In genomic region chr16:50310308-50311133, GRCh38 we compare ENCODE assay signal across 13 cellular contexts. TPM values are rescaled to one million over a fixed set of nuclear protein-coding genes. Genes with fewer than 3 reads are reported as not detected.
DNase-seq lines count a peak whose midpoint lies in the region; ATAC-seq, FAIRE-seq and TF ChIP-seq lines count a peak whose summit lies in the region.
"Had no signal": no experiment of that assay in that cellular context is flagged by ENCODE, and none has a peak within 500 bp of the region (broad histone marks: within the 10 kb centered on the region; RNA-seq: fewer than 3 reads in every experiment).

No MANE protein-coding gene starts in this region.

- no peak overlapping the region for H3K9ac ChIP-seq in GM12878 (ENCODE audit: control insufficient read depth, insufficient read depth, low read length)

- H3K9me3 Mint-ChIP-seq in CD4-positive, alpha-beta T cell = no peaks in the 10 kb centered on the region
- no peaks in the 10 kb centered on the region for H3K9me3 Mint-ChIP-seq in naive thymus-derived CD8-positive, alpha-beta T cell

- CTCF ChIA-PET in CD4-positive, alpha-beta T cell (lab: Charles Lee) = no interaction called here
- CTCF ChIA-PET in GM12878 (lab: Yijun Ruan, JAX) = interaction anchor here (0.6 to 1.0 kb wide), 2 partner anchors 16 to 44 kb away, joined by 3 to 5 read pairs; no protein-coding TSS in a partner anchor

- H4K20me1 ChIP-seq in GM12878 (ENCODE audit: control insufficient read depth, insufficient read depth) = no peaks in the 10 kb centered on the region

- peak; percentile 51; the same call in 1 of the 2 replicates for TF ChIP-seq POLR2A in GM12878 (IDR thresholded peaks at IDR 0.05; ENCODE audit: low read depth, low read length)

- no peak overlapping the region for H3K4me3 Mint-ChIP-seq in CD4-positive, alpha-beta T cell
- no peak overlapping the region for H3K4me3 Mint-ChIP-seq in naive thymus-derived CD8-positive, alpha-beta T cell

- no peaks in the 10 kb centered on the region for H3K27me3 ChIP-seq in CD4-positive, alpha-beta T cell (ENCODE audit: control insufficient read depth, insufficient read depth, low read length)
- no peaks in the 10 kb centered on the region for H3K27me3 ChIP-seq in GM12878 (replicated peaks in 1 of 2; ENCODE audit: control insufficient read depth in 2 of 2, insufficient read depth in 2 of 2, low read length in 1 of 2)
- H3K27me3 ChIP-seq: breast epithelium, pancreas, testis had no signal

- no peaks in the 10 kb centered on the region for H3K27me3 Mint-ChIP-seq in CD4-positive, alpha-beta T cell
- no peaks in the 10 kb centered on the region for H3K27me3 Mint-ChIP-seq in naive thymus-derived CD8-positive, alpha-beta T cell

- SMC1A ChIA-PET in GM12878 (lab: Charles Lee; ENCODE audit: uncharacterized antibody, unreplicated experiment) = interaction anchor here (0.7 kb wide), 1 partner anchor 18 kb away, joined by 3 read pairs; no protein-coding TSS in a partner anchor

- no peak for TF ChIP-seq CTCF in CD4-positive, alpha-beta T cell (IDR thresholded peaks at IDR 0.05)
- no peak for TF ChIP-seq CTCF in GM13976 (IDR thresholded peaks at IDR 0.05; ENCODE audit: borderline replicate concordance, control extremely low read depth, extremely low read depth, insufficient read depth, missing control alignments)
- TF ChIP-seq CTCF in GM12878 (IDR thresholded peaks at IDR 0.05 in 2 of 3, conservative IDR thresholded peaks at IDR 0.05 in 1 of 3; ENCODE audit: control insufficient read depth in 2 of 3, extremely low read depth in 1 of 3, insufficient read depth in 1 of 3, low read depth in 3 of 3, low read length in 3 of 3) = no peak

- peak overlapping the region; percentile 67 for H3K27ac Mint-ChIP-seq in CD4-positive, alpha-beta T cell
- H3K27ac Mint-ChIP-seq in naive thymus-derived CD8-positive, alpha-beta T cell = peak overlapping the region in 9 of 10 donors; percentile 69 to 92 (median 83)

- in situ Hi-C loops in GM13976 (cut with MboI; ENCODE audit: low sequenced_read_pairs, unreplicated experiment) (no loop called here), GM12878 (cut with MboI) (no loop called here)

- intact Hi-C loops in CD4-positive, alpha-beta T cell (cut with DNase I, micrococcal nuclease) = loop anchor here in 1 of 2 experiments (10.0 kb wide), 1 partner anchor 46 kb away; the partner anchor contains the start of gene ADCY7
- intact Hi-C loops in GM12878 (cut with micrococcal nuclease; ENCODE audit: unreplicated experiment) = no loop called here

- no peak for FAIRE-seq in GM12878 (lab: Jason Lieb, UNC)
- FAIRE-seq: GM18507, pancreas had no signal

- peaks cover 87% of the 10 kb centered on the region for H3K36me3 Mint-ChIP-seq in CD4-positive, alpha-beta T cell (ENCODE audit: low read depth)
- H3K36me3 Mint-ChIP-seq in naive thymus-derived CD8-positive, alpha-beta T cell = peaks cover 0 to 71% (median 8%) of the 10 kb centered on the region in 3 donors

- POLR2A ChIA-PET in CD4-positive, alpha-beta T cell (lab: Charles Lee) = interaction anchor here (2.4 kb wide), 1 partner anchor 36 kb away, joined by 13 read pairs; no protein-coding TSS in a partner anchor
- POLR2A ChIA-PET in GM12878 (lab: Charles Lee) = no interaction called here
- POLR2A ChIA-PET in naive thymus-derived CD8-positive, alpha-beta T cell (lab: Charles Lee) = interaction anchor here (0.5 to 2.3 kb wide), 4 partner anchors 17 to 69 kb away, joined by 3 to 9 read pairs (median 4); no protein-coding TSS in a partner anchor

- DNase-seq in CD4-positive, alpha-beta T cell = peak in 1 of 10 experiments; percentile 32
- DNase-seq in GM13976 (ENCODE audit: low spot score) (peak; percentile 26), GM12878 (ENCODE audit: low read depth, low spot score) (no peak), cerebellar nuclear complex (lab: John Stamatoyannopoulos, UW) (no peak)
- DNase-seq in naive thymus-derived CD8-positive, alpha-beta T cell = peak in 2 of 10 donors; percentile 13 to 38
- DNase-seq in stimulated activated CD4-positive, alpha-beta T cell treated with anti-CD3 and anti-CD28 coated beads, Interleukin-15, amount 100 ng/mL, for 24 hours = no peak
- DNase-seq: NCI-H1694 treated with DMSO at 0.1 percent for 48 hours; stimulated activated CD4-positive, alpha-beta T cell treated with anti-CD3 and anti-CD28 coated beads, Interleukin-4, amount 100 ng/mL, for 4 hours had no signal

- no peak overlapping the region for H2AFZ ChIP-seq in GM12878 (ENCODE audit: control insufficient read depth, low read depth, low read length)

- no peak for TF ChIP-seq EP300 in GM12878 (IDR thresholded peaks at IDR 0.05; ENCODE audit: borderline replicate concordance in 1 of 2, control insufficient read depth in 1 of 2, low read depth in 2 of 2, low read length in 2 of 2)

- WGBS in GM12878 (ENCODE audit: insufficient coverage, insufficient replicate concordance, low lambda C conversion rate, missing lambda C conversion rate) = 87% methylated on average over 18 of the region's 18 CpGs

- ATAC-seq in CD4-positive, alpha-beta T cell (ENCODE audit: poor library complexity) = no peak
- peak; percentile 5; the same call in 2 of the 3 replicates for ATAC-seq in GM12878
- ATAC-seq in naive thymus-derived CD8-positive, alpha-beta T cell = no peak
- ATAC-seq in HG03139 (IDR thresholded peaks at IDR 0.05; ENCODE audit: unreplicated experiment) = no peak

- H3K4me1 Mint-ChIP-seq in CD4-positive, alpha-beta T cell (ENCODE audit: low read depth) = peaks cover 20% of the 10 kb centered on the region
- H3K4me1 Mint-ChIP-seq in naive thymus-derived CD8-positive, alpha-beta T cell = peaks cover 18 to 28% (median 25%) of the 10 kb centered on the region in 4 donors

- H3K9me3 ChIP-seq in CD4-positive, alpha-beta T cell (ENCODE audit: control insufficient read depth, low read length) = no peaks in the 10 kb centered on the region
- H3K9me3 ChIP-seq in GM12878 (replicated peaks; ENCODE audit: control insufficient read depth, insufficient read depth, low read length) = no peaks in the 10 kb centered on the region
- H3K9me3 ChIP-seq: breast epithelium, pancreas, testis had no signal

- no peak for TF ChIP-seq RAD21 in GM12878 (IDR thresholded peaks at IDR 0.05; ENCODE audit: insufficient read depth, low read depth, low read length)

- H3K4me1 ChIP-seq in GM12878 (ENCODE audit: control insufficient read depth, insufficient read depth, low read length) = no peaks in the 10 kb centered on the region
- H3K4me1 ChIP-seq: breast epithelium, pancreas had no signal

- BruUV-seq in GM12878 (replicated peaks; lab: Mats Ljungman, UMichigan) = no TSS peak

- H3K27ac ChIP-seq in CD4-positive, alpha-beta T cell (ENCODE audit: low read depth, low read length) = no peak overlapping the region
- H3K27ac ChIP-seq in GM12878 (ENCODE audit: control insufficient read depth, insufficient read depth) = no peak overlapping the region
- H3K27ac ChIP-seq: breast epithelium, pancreas, testis had no signal

- no peak overlapping the region for H3K4me2 ChIP-seq in GM12878 (ENCODE audit: control insufficient read depth, insufficient read depth)

- no peak overlapping the region for H3K4me3 ChIP-seq in GM12878
- H3K4me3 ChIP-seq: breast epithelium, pancreas, testis had no signal

- RAD21 ChIA-PET in GM12878 (lab: Charles Lee; ENCODE audit: unreplicated experiment) = no interaction called here

- peaks cover 24% of the 10 kb centered on the region in 2 experiments; a peak in 3 of 4 replicates for H3K36me3 ChIP-seq in GM12878 (ENCODE audit: control insufficient read depth in 2 of 2, insufficient read depth in 2 of 2, low read length in 1 of 2)
- H3K36me3 ChIP-seq: breast epithelium had no signal

- H3K79me2 ChIP-seq in GM12878 (ENCODE audit: control insufficient read depth, insufficient read depth, low read length) = no peaks in the 10 kb centered on the region

RNA-seq across cellular contexts. Expression of gene ADCY7, which starts 44.2 kb away (rescaled TPM):
- 100 to 1,000 TPM; 136 to 147 TPM for total RNA-seq in CD4-positive, alpha-beta T cell
- 244 and 253 TPM in 2 replicates for total RNA-seq in GM12878 (2013; cell fraction: nucleolus; rRNA removed)
- total RNA-seq in GM12878 (2014; rRNA removed) (44.2 and 47.1 TPM in 2 replicates), GM12878 (2014; rRNA removed; fragmentation: Illumina TruSeq; extraction: Trizol) (16.0 and 17.2 TPM in 2 replicates), GM12878 (2021) (71.2 and 87.9 TPM in 2 replicates)
- 8.7 TPM for polyA plus RNA-seq in GM12878 (2011; ENCODE audit: low read depth)
- polyA plus RNA-seq in GM12878 (2011; rRNA removed) (16.9 and 18.7 TPM in 2 replicates), GM12878 (2014; fragmentation: Illumina TruSeq; extraction: Trizol) (16.8 and 19.6 TPM in 2 replicates), GM12878 (2014; fragmentation: Nextera tagmentation; extraction: Ambion mirVana) (1 to 10 TPM; 1.2 to 1.3 TPM), GM12878 (2014; rRNA removed) (45.5 and 52.1 TPM in 2 replicates), GM12878 (2016; fragmentation: Nextera tagmentation; extraction: Ambion mirVana) (10 to 100 TPM; 29.2 to 32.7 TPM)
- polyA plus RNA-seq in GM12878 (2011; cell fraction: cytosol; rRNA removed) = 21.3 and 33.9 TPM in 2 replicates
- polyA plus RNA-seq in GM12878 (2011; cell fraction: nucleus; rRNA removed) = 169 and 171 TPM in 2 replicates
- polyA plus RNA-seq in GM12878 (2012) = 19.4 and 25.6 TPM in 2 replicates
- polyA minus RNA-seq in GM12878 (2011; rRNA and poly(A)+ RNA removed) = 54.8 and 75.2 TPM in 2 replicates
- polyA minus RNA-seq in GM12878 (2011; cell fraction: cytosol; rRNA and poly(A)+ RNA removed) = 25.4 and 26.3 TPM in 2 replicates
- polyA minus RNA-seq in GM12878 (2011; cell fraction: nucleus; rRNA and poly(A)+ RNA removed) = 83.2 and 107 TPM in 2 replicates
- total RNA-seq in naive thymus-derived CD8-positive, alpha-beta T cell = 100 to 1,000 TPM; 133 to 135 TPM
- 10 to 100 TPM; 60.1 to 72.8 (median 64.6) TPM for polyA plus RNA-seq in naive thymus-derived CD8-positive, alpha-beta T cell

RNA-seq across cellular contexts. Expression of gene BRD7, which starts 58.3 kb away (rescaled TPM):
- 100 to 1,000 TPM in 1 of 2 experiments, 10 to 100 TPM in 1; 95.4 to 103 TPM for total RNA-seq in CD4-positive, alpha-beta T cell
- total RNA-seq in GM12878 (2013; cell fraction: nucleolus; rRNA removed) = 36.9 and 40.9 TPM in 2 replicates
- total RNA-seq in GM12878 (2014; rRNA removed) (54.3 and 56.3 TPM in 2 replicates), GM12878 (2014; rRNA removed; fragmentation: Illumina TruSeq; extraction: Trizol) (74.5 and 74.7 TPM in 2 replicates), GM12878 (2021) (65.2 and 67.4 TPM in 2 replicates)
- 23.7 TPM for polyA plus RNA-seq in GM12878 (2011; ENCODE audit: low read depth)
- polyA plus RNA-seq in GM12878 (2011; rRNA removed) (64.4 and 85.4 TPM in 2 replicates), GM12878 (2014; fragmentation: Illumina TruSeq; extraction: Trizol) (74.6 and 113 TPM in 2 replicates), GM12878 (2014; fragmentation: Nextera tagmentation; extraction: Ambion mirVana) (10 to 100 TPM; 16.9 to 36.5 TPM), GM12878 (2014; rRNA removed) (44.4 and 47.8 TPM in 2 replicates), GM12878 (2016; fragmentation: Nextera tagmentation; extraction: Ambion mirVana) (10 to 100 TPM; 18.9 to 47.6 TPM)
- 22.9 and 27.6 TPM in 2 replicates for polyA plus RNA-seq in GM12878 (2011; cell fraction: cytosol; rRNA removed)
- 26.8 and 33.9 TPM in 2 replicates for polyA plus RNA-seq in GM12878 (2011; cell fraction: nucleus; rRNA removed)
- polyA plus RNA-seq in GM12878 (2012) = 27.2 and 43.0 TPM in 2 replicates
- 34.6 and 42.2 TPM in 2 replicates for polyA minus RNA-seq in GM12878 (2011; rRNA and poly(A)+ RNA removed)
- 16.4 and 19.0 TPM in 2 replicates for polyA minus RNA-seq in GM12878 (2011; cell fraction: cytosol; rRNA and poly(A)+ RNA removed)
- 19.5 and 29.7 TPM in 2 replicates for polyA minus RNA-seq in GM12878 (2011; cell fraction: nucleus; rRNA and poly(A)+ RNA removed)
- total RNA-seq in naive thymus-derived CD8-positive, alpha-beta T cell = 10 to 100 TPM; 69.1 to 82.8 TPM
- 10 to 100 TPM; 42.5 to 62.6 (median 49.1) TPM for polyA plus RNA-seq in naive thymus-derived CD8-positive, alpha-beta T cell
